ENCODE assay signal across 8 cellular contexts in genomic region chr7:130140551-130141160, GRCh38.
DNase-seq lines count a peak whose midpoint lies in the region; TF ChIP-seq lines count a peak whose summit lies in the region.

No MANE protein-coding gene starts in this region.

- H3K27ac Mint-ChIP-seq in activated naive CD8-positive, alpha-beta T cell = peak overlapping the region; percentile 46

- H3K9me3 Mint-ChIP-seq in activated naive CD8-positive, alpha-beta T cell (ENCODE audit: low read depth) = no peaks in the 10 kb centered on the region

- peaks cover 0 to 17% of the 10 kb centered on the region in 2 donors for H3K4me1 ChIP-seq in right atrium auricular region
- H3K4me1 ChIP-seq in prostate gland (replicated peaks) = peaks cover 4% of the 10 kb centered on the region
- H3K4me1 ChIP-seq in OCI-LY7 (ENCODE audit: insufficient read depth, low read length, poor library complexity, severe bottlenecking) = no peaks in the 10 kb centered on the region

- no peaks in the 10 kb centered on the region for H3K27me3 Mint-ChIP-seq in activated naive CD8-positive, alpha-beta T cell

- WGBS in prostate gland = 89% methylated on average over 41 of the region's 47 CpGs

- no peak for TF ChIP-seq POLR2A in prostate gland (IDR thresholded peaks at IDR 0.05)

- H3K4me1 Mint-ChIP-seq in activated naive CD8-positive, alpha-beta T cell (ENCODE audit: low read depth) = peaks cover 21% of the 10 kb centered on the region

- peak overlapping the region; percentile 49; the same call in 1 of the 2 replicates for H3K4me3 ChIP-seq in GM06990 (replicated peaks; ENCODE audit: low read depth, low read length)
- H3K4me3 ChIP-seq in right atrium auricular region = peak overlapping the region; percentile 52 to 65
- H3K4me3 ChIP-seq in prostate gland = peak overlapping the region; percentile 46 to 53
- no peak overlapping the region for H3K4me3 ChIP-seq in OCI-LY7 (ENCODE audit: low read depth, low read length, poor library complexity, severe bottlenecking)

- BruUV-seq in OCI-LY7 (replicated peaks; lab: Mats Ljungman, UMichigan) = no TSS peak

- POLR2A ChIA-PET in OCI-LY7 (lab: Charles Lee) = no interaction called here

- DNase-seq in GM06990 (ENCODE audit: extremely low read depth, insufficient read length) (no peak), right atrium auricular region (ENCODE audit: low spot score) (no peak), prostate gland (ENCODE audit: low spot score) (no peak), RPMI8226 (no peak), OCI-LY7 (ENCODE audit: low spot score) (no peak), DMS114 treated with DMSO at 0.1 percent for 48 hours (lab: John Stamatoyannopoulos, UW; ENCODE audit: unreplicated experiment) (no peak), OCI-M2 (lab: John Stamatoyannopoulos, UW; ENCODE audit: unreplicated experiment) (no peak)

- H3K4me3 Mint-ChIP-seq in activated naive CD8-positive, alpha-beta T cell = peak overlapping the region; percentile 76

- no peaks in the 10 kb centered on the region for H3K36me3 ChIP-seq in GM06990 (ENCODE audit: control insufficient read depth, insufficient read depth, low read length)
- H3K36me3 ChIP-seq in right atrium auricular region = peaks cover 3% of the 10 kb centered on the region
- no peaks in the 10 kb centered on the region for H3K36me3 ChIP-seq in prostate gland
- peaks cover 19% of the 10 kb centered on the region for H3K36me3 ChIP-seq in OCI-LY7 (ENCODE audit: insufficient read depth, low read length)

- H3K36me3 Mint-ChIP-seq in activated naive CD8-positive, alpha-beta T cell = peaks cover 14% of the 10 kb centered on the region

- H3K27ac ChIP-seq in right atrium auricular region (peak overlapping the region in 1 of 2 donors; percentile 75), prostate gland (peak overlapping the region; percentile 72 to 75), OCI-LY7 (ENCODE audit: low read depth, low read length, poor library complexity, severe bottlenecking) (no peak overlapping the region)

- H3K9me3 ChIP-seq in right atrium auricular region (no peaks in the 10 kb centered on the region), prostate gland (no peaks in the 10 kb centered on the region), OCI-LY7 (ENCODE audit: low read length) (no peaks in the 10 kb centered on the region)

- no peak overlapping the region; the same call in 1 of the 2 replicates for H3K4me2 ChIP-seq in OCI-LY7 (ENCODE audit: low read length)

- H3K27me3 ChIP-seq in GM06990 (replicated peaks; ENCODE audit: control insufficient read depth, insufficient read depth, low read length) = no peaks in the 10 kb centered on the region
- H3K27me3 ChIP-seq in right atrium auricular region = no peaks in the 10 kb centered on the region
- no peaks in the 10 kb centered on the region for H3K27me3 ChIP-seq in prostate gland (replicated peaks; ENCODE audit: insufficient read depth)

- CTCF ChIA-PET in OCI-LY7 (lab: Charles Lee; ENCODE audit: unreplicated experiment) = no interaction called here

- H3K79me2 ChIP-seq in OCI-LY7 (ENCODE audit: insufficient read depth, low read depth, low read length) = no peaks in the 10 kb centered on the region

- H3K9me2 ChIP-seq in OCI-LY7 (ENCODE audit: insufficient read depth, low read length) = no peaks in the 10 kb centered on the region

- H2AFZ ChIP-seq in OCI-LY7 (ENCODE audit: low read length) = no peak overlapping the region

- intact Hi-C loops in prostate gland (cut with DNase I) = no loop called here
- intact Hi-C loops in OCI-LY7 (cut with micrococcal nuclease; ENCODE audit: unreplicated experiment) = no loop called here

- H4K20me1 ChIP-seq in OCI-LY7 (ENCODE audit: insufficient read depth, low read length) = no peaks in the 10 kb centered on the region

- TF ChIP-seq CTCF in GM06990 (IDR thresholded peaks at IDR 0.05; ENCODE audit: insufficient read depth, low read length, poor library complexity, severe bottlenecking) = no peak
- TF ChIP-seq CTCF in right atrium auricular region (IDR thresholded peaks at IDR 0.05) = no peak
- no peak for TF ChIP-seq CTCF in prostate gland (IDR thresholded peaks at IDR 0.05)
- TF ChIP-seq CTCF in OCI-LY7 (conservative IDR thresholded peaks at IDR 0.05; ENCODE audit: low read length) = no peak
